7 cellular contexts compared by ENCODE assay signal in genomic region chr9:912776-913175, GRCh38.
"Had no signal": no experiment of that assay in that cellular context is flagged by ENCODE, and none has a peak within 500 bp of the region (broad histone marks: within the 10 kb centered on the region; RNA-seq: fewer than 3 reads in every experiment).

No MANE protein-coding gene starts in this region.

- DNase-seq: H9, HCEC 1CT, IMR-90 had no signal

- FAIRE-seq: H1, H54, HTR-8/SVneo had no signal

- H3K4me2 ChIP-seq: GM23338 had no signal

- H2AFZ ChIP-seq: GM23338 had no signal

- ATAC-seq: GM23338 had no signal

- H3K4me3 ChIP-seq: GM23338 had no signal
